Comparison of ENCODE assay signal across 9 cellular contexts in genomic region chr16:29961127-29961478, GRCh38. TPM values are rescaled to one million over a fixed set of nuclear protein-coding genes. Genes with fewer than 3 reads are reported as not detected.
DNase-seq lines count a peak whose midpoint lies in the region; ATAC-seq, FAIRE-seq and TF ChIP-seq lines count a peak whose summit lies in the region.
"Had no signal": no experiment of that assay in that cellular context is flagged by ENCODE, and none has a peak within 500 bp of the region (broad histone marks: within the 10 kb centered on the region; RNA-seq: fewer than 3 reads in every experiment).

No MANE protein-coding gene starts in this region.

- H3K18ac ChIP-seq in H1 (ENCODE audit: extremely low read depth, low read length) = peak overlapping the region; percentile 76; the same call in 1 of the 2 replicates

- H3K4me1 ChIP-seq in H1 (replicated peaks in 1 of 4; ENCODE audit: control insufficient read depth in 3 of 4, insufficient read depth in 4 of 4, low read length in 3 of 4) = peaks cover 0 to 5% (median 3%) of the 10 kb centered on the region in 4 experiments; a peak in 5 of 7 replicates
- peaks cover 0 to 7% (median 6%) of the 10 kb centered on the region in 3 donors for H3K4me1 ChIP-seq in pancreas

- ATAC-seq in pancreas (no peak), HG03196 (IDR thresholded peaks at IDR 0.05; ENCODE audit: unreplicated experiment) (no peak), GM21526 (IDR thresholded peaks at IDR 0.05; ENCODE audit: low FRiP score, unreplicated experiment) (no peak)

- H3K9ac ChIP-seq in H1 (replicated peaks in 1 of 4; ENCODE audit: extremely low read depth in 1 of 4, low read depth in 3 of 4, low read length in 3 of 4) = no peak overlapping the region; a peak in 1 of 7 replicates

- TF ChIP-seq POLR2A in H1 (IDR thresholded peaks at IDR 0.05; ENCODE audit: control extremely low read depth in 1 of 2, low read depth in 2 of 2, low read length in 2 of 2) = no peak

- intact Hi-C loops in Calu3 (cut with micrococcal nuclease; ENCODE audit: unreplicated experiment) (no loop called here), pancreas (cut with DNase I) (loop anchor here in 1 of 3 donors (5.0 kb wide), 1 partner anchor 34 kb away; the partner anchor contains the start of gene KCTD13)

- DNase-seq in Calu3 (no peak), NCI-H82 (lab: John Stamatoyannopoulos, UW) (peak; percentile 96), H1 (ENCODE audit: low read depth in 1 of 2, low spot score in 2 of 2) (no peak), pancreas (no peak)
- no peak for DNase-seq in activated effector memory CD4-positive, alpha-beta T cell treated with Interleukin-2 at 50 U/mL for 16 hours
- DNase-seq in activated CD8-positive, alpha-beta memory T cell treated with anti-CD3 and anti-CD28 coated beads, Interleukin-2, amount 50 U/mL, for 48 hours = no peak

- H4K5ac ChIP-seq in H1 (ENCODE audit: insufficient read length, low read depth, low read length) = peak overlapping the region; percentile 69

- H4K91ac ChIP-seq in H1 (replicated peaks; ENCODE audit: insufficient read length, low read length) = no peak overlapping the region

- H2AK5ac ChIP-seq in H1 (ENCODE audit: low read depth, low read length) = no peak overlapping the region

- WGBS in H1 (ENCODE audit: extremely low coverage in 1 of 2, insufficient coverage in 1 of 2, insufficient read length in 1 of 2, insufficient replicate concordance in 2 of 2, low coverage in 1 of 2, low lambda C conversion rate in 2 of 2, missing lambda C conversion rate in 1 of 2), 2 experiments = 85% methylated on average over 10 of the region's 10 CpGs; no CpG with 5 or more reads in 1 of the 2 experiments
- 50 to 56% methylated on average over 10 of the region's 10 CpGs for WGBS in pancreas, 2 donors

- H3K4me3 ChIP-seq in H1 (ENCODE audit: extremely low read depth in 1 of 4, insufficient read depth in 2 of 4, low read depth in 3 of 4, low read length in 4 of 4) = peak overlapping the region; percentile 51 to 81 (median 72); a peak in 6 of 8 replicates
- H3K4me3 ChIP-seq in pancreas = peak overlapping the region; percentile 53 to 85 (median 79)

- no peak overlapping the region for H3K23ac ChIP-seq in H1 (ENCODE audit: insufficient read length)

- no peak overlapping the region for H3K14ac ChIP-seq in H1 (ENCODE audit: insufficient read length)

- no peaks in the 10 kb centered on the region for H3K9me3 ChIP-seq in H1 (ENCODE audit: insufficient read depth in 2 of 2, low read depth in 1 of 2, low read length in 1 of 2)
- H3K9me3 ChIP-seq in pancreas = no peaks in the 10 kb centered on the region

- H3K27ac ChIP-seq in H1 (ENCODE audit: low read depth, low read length) (no peak overlapping the region), pancreas (peak overlapping the region; percentile 58 to 90 (median 84))

- H3K56ac ChIP-seq in H1 (replicated peaks; ENCODE audit: insufficient read length, low read depth, low read length) = no peak overlapping the region

- no peaks in the 10 kb centered on the region for H3K79me2 ChIP-seq in H1 (ENCODE audit: control insufficient read depth in 1 of 2, insufficient read depth in 2 of 2, low read length in 2 of 2)

- no TSS peak for BruUV-seq in Calu3 (replicated peaks; lab: Mats Ljungman, UMichigan)

- no peak overlapping the region for H2BK20ac ChIP-seq in H1 (ENCODE audit: low read length)

- CTCF ChIA-PET in Calu3 (lab: Charles Lee) (interaction anchor here (1.2 to 2.2 kb wide), 6 partner anchors 11 to 62 kb away, joined by 3 to 19 read pairs (median 10); partner anchors contain the start of genes ASPHD1, SEZ6L2 and TAOK2), H1 (lab: Charles Lee; ENCODE audit: partially characterized antibody) (interaction anchor here (0.6 to 2.5 kb wide), 10 partner anchors 7 to 731 kb away, joined by 4 to 16 read pairs (median 6); no protein-coding TSS in a partner anchor)

- FAIRE-seq in H1 (lab: Jason Lieb, UNC) (no peak), pancreas (lab: Jason Lieb, UNC) (no peak)
- FAIRE-seq: endometrium had no signal

- H2AFZ ChIP-seq in H1 (ENCODE audit: low read length) = peak overlapping the region; percentile 94; the same call in 1 of the 2 replicates

- no peaks in the 10 kb centered on the region for H4K20me1 ChIP-seq in H1 (replicated peaks in 1 of 2; ENCODE audit: control insufficient read depth in 1 of 2, insufficient read depth in 2 of 2, low read length in 2 of 2)

- no peak for TF ChIP-seq EP300 in H1 (IDR thresholded peaks at IDR 0.05; ENCODE audit: borderline replicate concordance in 1 of 2, low read depth in 2 of 2, low read length in 2 of 2)

- POLR2A ChIA-PET in H1 (lab: Charles Lee; ENCODE audit: partially characterized antibody) = interaction anchor here (0.8 to 3.6 kb wide), 8 partner anchors 9 to 259 kb away, joined by 3 to 33 read pairs (median 4); partner anchors contain the start of genes ASPHD1, KCTD13, TAOK2 and TBX6

- peaks cover 11% of the 10 kb centered on the region for H3K4me1 Mint-ChIP-seq in Calu3 (ENCODE audit: low read depth, unreplicated experiment)

- peaks cover 0 to 4% (median 0%) of the 10 kb centered on the region in 4 experiments; a peak in 1 of 8 replicates for H3K36me3 ChIP-seq in H1 (ENCODE audit: control insufficient read depth in 2 of 4, insufficient read depth in 4 of 4, low read length in 3 of 4)
- no peaks in the 10 kb centered on the region for H3K36me3 ChIP-seq in pancreas

- TF ChIP-seq RAD21 in H1 (IDR thresholded peaks at IDR 0.05 in 1 of 2, conservative IDR thresholded peaks at IDR 0.05 in 1 of 2; ENCODE audit: low read depth in 2 of 2, low read length in 2 of 2) = no peak

- 0 out of 2 replicates have a peak overlapping the region, but pooled peaks have one; percentile 82 for H2BK5ac ChIP-seq in H1 (ENCODE audit: low read depth, low read length)

- H3K4me2 ChIP-seq in H1 (ENCODE audit: insufficient read depth in 1 of 2, low read depth in 2 of 2, low read length in 2 of 2) = peak overlapping the region; percentile 87 to 93

- H3K36me3 Mint-ChIP-seq in Calu3 (ENCODE audit: insufficient read depth, unreplicated experiment) = peaks cover 32% of the 10 kb centered on the region

- H3K27me3 ChIP-seq in H1 (replicated peaks in 1 of 4; ENCODE audit: control insufficient read depth in 3 of 4, extremely low read depth in 1 of 4, insufficient read depth in 3 of 4, low read length in 3 of 4) (peaks cover 0 to 2% (median 0%) of the 10 kb centered on the region in 4 experiments; a peak in 1 of 7 replicates), pancreas (no peaks in the 10 kb centered on the region)

- H2BK15ac ChIP-seq in H1 (ENCODE audit: low read length) = no peak overlapping the region

- no peaks in the 10 kb centered on the region for H3K79me1 ChIP-seq in H1 (ENCODE audit: low read depth, low read length)

- H3K27ac Mint-ChIP-seq in Calu3 (ENCODE audit: unreplicated experiment) = peak overlapping the region; percentile 92

- no peak overlapping the region for H3K4ac ChIP-seq in H1 (replicated peaks; ENCODE audit: insufficient read length, low read depth, low read length)

- H3K27me3 Mint-ChIP-seq in Calu3 (ENCODE audit: unreplicated experiment) = no peaks in the 10 kb centered on the region

- H3K23me2 ChIP-seq in H1 (ENCODE audit: low read depth, low read length) = peaks cover 12% of the 10 kb centered on the region

- peak overlapping the region; percentile 82 for H3K4me3 Mint-ChIP-seq in Calu3 (ENCODE audit: low read depth, unreplicated experiment)

- H3K9me3 Mint-ChIP-seq in Calu3 (ENCODE audit: low read depth, unreplicated experiment) = no peaks in the 10 kb centered on the region

- peak overlapping the region; percentile 61; the same call in 1 of the 2 replicates for H2BK12ac ChIP-seq in H1 (ENCODE audit: low read depth, low read length)

- TF ChIP-seq CTCF in Calu3 (IDR thresholded peaks at IDR 0.05; ENCODE audit: unreplicated experiment) = no peak
- no peak for TF ChIP-seq CTCF in H1 (IDR thresholded peaks at IDR 0.05; ENCODE audit: control extremely low read depth in 1 of 3, insufficient read depth in 1 of 3, low read depth in 1 of 3, low read length in 3 of 3)
- TF ChIP-seq CTCF in pancreas (IDR thresholded peaks at IDR 0.05) = no peak

- H2BK120ac ChIP-seq in H1 (replicated peaks; ENCODE audit: low read depth, low read length) = no peak overlapping the region

- H4K8ac ChIP-seq in H1 (ENCODE audit: extremely low read depth, insufficient read depth, low read length) = no peak overlapping the region

RNA-seq across cellular contexts. Expression of gene TMEM219, which starts 0.8 kb away (rescaled TPM):
- total RNA-seq in Calu3 (2022) = 91.1 and 92.1 TPM in 2 replicates
- total RNA-seq in H1 (2021; fragmentation: NEBNext Ultra II Directional; extraction: Animal tissue kit (Norgen Biotek cat#: 25700)) = 60.2 and 64.9 TPM in 2 replicates
- polyA plus RNA-seq in H1 (2011; rRNA removed) = 116 and 150 TPM in 2 replicates
- polyA plus RNA-seq in H1 (2011; cell fraction: cytosol; rRNA removed) = 77.7 TPM
- 113 TPM for polyA plus RNA-seq in H1 (2011; cell fraction: nucleus; rRNA removed)
- polyA plus RNA-seq in H1 (2012, experiment 1 of 2) = 64.5 to 81.2 TPM (median 72.6 TPM) in 4 replicates
- 121 TPM for polyA plus RNA-seq in H1 (2012, experiment 2 of 2)
- polyA plus RNA-seq in H1 (2013, experiment 1 of 2) = 56.4 TPM
- polyA plus RNA-seq in H1 (2013, experiment 2 of 2) = 57.6 TPM
- 31.1 and 35.0 TPM in 2 replicates for polyA minus RNA-seq in H1 (2011; rRNA and poly(A)+ RNA removed)
- polyA minus RNA-seq in H1 (2011; cell fraction: cytosol; rRNA and poly(A)+ RNA removed) = 44.7 TPM
- polyA minus RNA-seq in H1 (2011; cell fraction: nucleus; rRNA and poly(A)+ RNA removed) = 37.2 TPM
- 10 to 100 TPM; 58.3 to 79.8 (median 68.1) TPM for total RNA-seq in pancreas
- 100 to 1,000 TPM; 112 to 114 TPM for polyA plus RNA-seq in pancreas

RNA-seq across cellular contexts. Expression of gene TAOK2, which starts 12.6 kb away (rescaled TPM):
- 75.9 and 76.2 TPM in 2 replicates for total RNA-seq in Calu3 (2022)
- total RNA-seq in H1 (2021; fragmentation: NEBNext Ultra II Directional; extraction: Animal tissue kit (Norgen Biotek cat#: 25700)) = 32.6 and 34.2 TPM in 2 replicates
- 13.5 and 18.0 TPM in 2 replicates for polyA plus RNA-seq in H1 (2011; rRNA removed)
- 20.1 TPM for polyA plus RNA-seq in H1 (2011; cell fraction: cytosol; rRNA removed)
- 52.1 TPM for polyA plus RNA-seq in H1 (2011; cell fraction: nucleus; rRNA removed)
- polyA plus RNA-seq in H1 (2012, experiment 1 of 2) = 17.4 to 25.3 TPM (median 24.0 TPM) in 4 replicates
- polyA plus RNA-seq in H1 (2012, experiment 2 of 2) = 16.7 TPM
- 16.8 TPM for polyA plus RNA-seq in H1 (2013, experiment 1 of 2)
- polyA plus RNA-seq in H1 (2013, experiment 2 of 2) = 16.0 TPM
- polyA minus RNA-seq in H1 (2011; rRNA and poly(A)+ RNA removed) = 19.1 and 19.9 TPM in 2 replicates
- 20.4 TPM for polyA minus RNA-seq in H1 (2011; cell fraction: cytosol; rRNA and poly(A)+ RNA removed)
- polyA minus RNA-seq in H1 (2011; cell fraction: nucleus; rRNA and poly(A)+ RNA removed) = 21.0 TPM
- 10 to 100 TPM; 13.5 to 26.1 (median 16.1) TPM for total RNA-seq in pancreas
- polyA plus RNA-seq in pancreas = 10 to 100 TPM; 28.7 to 41.1 TPM

RNA-seq across cellular contexts. Expression of gene HIRIP3, which starts 34.3 kb away (rescaled TPM):
- total RNA-seq in Calu3 (2022) (26.3 and 28.5 TPM in 2 replicates), pancreas (1 to 10 TPM; 4.4 to 9.5 (median 6.2) TPM)
- 17.7 and 18.5 TPM in 2 replicates for total RNA-seq in H1 (2021; fragmentation: NEBNext Ultra II Directional; extraction: Animal tissue kit (Norgen Biotek cat#: 25700))
- polyA plus RNA-seq in H1 (2011; rRNA removed) (11.9 and 14.0 TPM in 2 replicates), pancreas (10 to 100 TPM in 1 of 2 donors, 1 to 10 TPM in 1; 9.5 to 16.8 TPM)
- polyA plus RNA-seq in H1 (2011; cell fraction: cytosol; rRNA removed) = 12.8 TPM
- polyA plus RNA-seq in H1 (2011; cell fraction: nucleus; rRNA removed) = 15.7 TPM
- 12.4 to 18.3 TPM (median 16.7 TPM) in 4 replicates for polyA plus RNA-seq in H1 (2012, experiment 1 of 2)
- 7.1 TPM for polyA plus RNA-seq in H1 (2012, experiment 2 of 2)
- 13.8 TPM for polyA plus RNA-seq in H1 (2013, experiment 1 of 2)
- polyA plus RNA-seq in H1 (2013, experiment 2 of 2) = 12.4 TPM
- polyA minus RNA-seq in H1 (2011; rRNA and poly(A)+ RNA removed) = 2.1 and 3.8 TPM in 2 replicates
- polyA minus RNA-seq in H1 (2011; cell fraction: cytosol; rRNA and poly(A)+ RNA removed) = 5.5 TPM
- polyA minus RNA-seq in H1 (2011; cell fraction: nucleus; rRNA and poly(A)+ RNA removed) = 5.2 TPM

RNA-seq across cellular contexts. Expression of gene INO80E, which starts 34.9 kb away (rescaled TPM):
- total RNA-seq in Calu3 (2022) = 107 TPM in 2 replicates
- total RNA-seq in H1 (2021; fragmentation: NEBNext Ultra II Directional; extraction: Animal tissue kit (Norgen Biotek cat#: 25700)) = 91.2 and 92.7 TPM in 2 replicates
- 43.0 and 110 TPM in 2 replicates for polyA plus RNA-seq in H1 (2011; rRNA removed)
- polyA plus RNA-seq in H1 (2011; cell fraction: cytosol; rRNA removed) = 48.7 TPM
- polyA plus RNA-seq in H1 (2011; cell fraction: nucleus; rRNA removed) = 55.1 TPM
- polyA plus RNA-seq in H1 (2012, experiment 1 of 2) = 68.1 to 75.5 TPM (median 72.4 TPM) in 4 replicates
- 83.4 TPM for polyA plus RNA-seq in H1 (2012, experiment 2 of 2)
- 70.3 TPM for polyA plus RNA-seq in H1 (2013, experiment 1 of 2)
- 69.2 TPM for polyA plus RNA-seq in H1 (2013, experiment 2 of 2)
- polyA minus RNA-seq in H1 (2011; rRNA and poly(A)+ RNA removed) = 10.5 and 12.6 TPM in 2 replicates
- polyA minus RNA-seq in H1 (2011; cell fraction: cytosol; rRNA and poly(A)+ RNA removed) = 27.1 TPM
- 19.5 TPM for polyA minus RNA-seq in H1 (2011; cell fraction: nucleus; rRNA and poly(A)+ RNA removed)
- total RNA-seq in pancreas = 10 to 100 TPM; 24.0 to 46.8 (median 30.1) TPM
- 100 to 1,000 TPM in 1 of 2 donors, 10 to 100 TPM in 1; 51.0 to 113 TPM for polyA plus RNA-seq in pancreas

RNA-seq across cellular contexts. Expression of gene KCTD13, which starts 35.1 kb away (rescaled TPM):
- total RNA-seq in Calu3 (2022) (52.8 and 55.8 TPM in 2 replicates), pancreas (10 to 100 TPM in 1 of 6 donors, 1 to 10 TPM in 5; 7.7 to 15.8 (median 9.0) TPM)
- 10.8 and 12.3 TPM in 2 replicates for total RNA-seq in H1 (2021; fragmentation: NEBNext Ultra II Directional; extraction: Animal tissue kit (Norgen Biotek cat#: 25700))
- polyA plus RNA-seq in H1 (2011; rRNA removed) (9.2 and 14.0 TPM in 2 replicates), pancreas (10 to 100 TPM; 19.3 to 20.5 TPM)
- 8.1 TPM for polyA plus RNA-seq in H1 (2011; cell fraction: cytosol; rRNA removed)
- 25.8 TPM for polyA plus RNA-seq in H1 (2011; cell fraction: nucleus; rRNA removed)
- polyA plus RNA-seq in H1 (2012, experiment 1 of 2) = 9.4 to 12.3 TPM (median 11.3 TPM) in 4 replicates
- 8.0 TPM for polyA plus RNA-seq in H1 (2012, experiment 2 of 2)
- 10.2 TPM for polyA plus RNA-seq in H1 (2013, experiment 1 of 2)
- polyA plus RNA-seq in H1 (2013, experiment 2 of 2) = 8.2 TPM
- 4.2 and 6.4 TPM in 2 replicates for polyA minus RNA-seq in H1 (2011; rRNA and poly(A)+ RNA removed)
- polyA minus RNA-seq in H1 (2011; cell fraction: cytosol; rRNA and poly(A)+ RNA removed) = 5.6 TPM
- polyA minus RNA-seq in H1 (2011; cell fraction: nucleus; rRNA and poly(A)+ RNA removed) = 10.5 TPM
